Comparison of ENCODE assay signal across 1 cellular context in genomic region chr5:50744761-50745160, GRCh38.
TF ChIP-seq lines count a peak whose summit lies in the region.

No MANE protein-coding gene starts in this region.

TF ChIP-seq in GM23338, 12 proteins besides CTCF, POLR2A, EP300 and RAD21 (continued from another document):
- TF ChIP-seq REST (IDR thresholded peaks at IDR 0.05; ENCODE audit: unreplicated experiment) (no peak), JUNB (IDR thresholded peaks at IDR 0.05; ENCODE audit: unreplicated experiment) (no peak), NANOG (IDR thresholded peaks at IDR 0.05; ENCODE audit: borderline replicate concordance) (no peak), EZH2phosphoT487 (IDR thresholded peaks at IDR 0.05; ENCODE audit: unreplicated experiment) (no peak), ZNF462 (CRISPR knock-in tag; IDR thresholded peaks at IDR 0.05) (no peak), EZH2 (IDR thresholded peaks at IDR 0.05; ENCODE audit: low read depth, unreplicated experiment) (no peak), ZNF114 (CRISPR knock-in tag; IDR thresholded peaks at IDR 0.05) (no peak)
